In the genomic region with DNA sequence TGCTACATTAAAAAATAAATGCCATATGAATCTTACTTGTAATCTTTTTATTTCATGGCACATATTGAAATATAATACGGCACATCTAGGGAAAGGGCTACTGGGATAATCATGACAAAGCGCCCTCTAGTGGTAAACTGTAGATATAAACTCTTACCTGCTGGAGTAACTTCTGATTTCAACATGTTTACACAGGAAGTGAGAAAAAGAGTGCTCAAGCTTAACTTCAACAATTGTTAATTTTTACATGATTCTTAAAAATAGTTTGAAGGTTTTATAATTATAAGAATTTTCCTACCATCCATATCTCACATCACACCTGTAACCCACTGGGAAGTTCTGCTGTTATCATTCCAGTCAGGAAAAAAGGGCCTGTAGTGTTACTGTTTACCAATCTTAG, we compare ENCODE assay signal across 1 cellular context.
TF ChIP-seq lines count a peak whose summit lies in the region.

No MANE protein-coding gene starts in this region.

TF ChIP-seq in H1, 55 proteins besides CTCF, POLR2A, EP300 and RAD21 (continued from another document):
- TF ChIP-seq HDAC2 (IDR thresholded peaks at IDR 0.05; ENCODE audit: borderline replicate concordance in 1 of 2, low read depth in 2 of 2, low read length in 2 of 2) (no peak), GABPA (IDR thresholded peaks at IDR 0.05; ENCODE audit: borderline replicate concordance, insufficient read depth, low read length) (no peak), GTF2F1 (IDR thresholded peaks at IDR 0.05; ENCODE audit: borderline replicate concordance, low read depth, low read length) (no peak), NANOG (IDR thresholded peaks at IDR 0.05; ENCODE audit: insufficient read depth, low read depth, low read length, poor library complexity, severe bottlenecking) (no peak), SUZ12 (IDR thresholded peaks at IDR 0.05; ENCODE audit: low read length) (no peak), FOSL1 (IDR thresholded peaks at IDR 0.05; ENCODE audit: insufficient read depth, low read depth, low read length) (no peak), SP4 (IDR thresholded peaks at IDR 0.05; ENCODE audit: low read length) (no peak), TBP (IDR thresholded peaks at IDR 0.05; ENCODE audit: low read depth, low read length) (no peak)
